Comparison of ENCODE assay signal across 8 cellular contexts in genomic region chr20:53935353-53936084, GRCh38.
DNase-seq lines count a peak whose midpoint lies in the region; ATAC-seq and TF ChIP-seq lines count a peak whose summit lies in the region.

No MANE protein-coding gene starts in this region.

- DNase-seq in activated T-cell treated with anti-CD3 and anti-CD28 coated beads, Interleukin-2, amount 50 U/mL, for 24 hours, result no peak
- no peak for DNase-seq in activated T-cell treated with anti-CD3 and anti-CD28 coated beads, Interleukin-2, amount 50 U/mL, for 1 hour
- DNase-seq in T-cell, result no peak
- no peak for DNase-seq in left lung
- DNase-seq in left colon, result no peak
- DNase-seq in stimulated activated naive CD4-positive, alpha-beta T cell treated with Interleukin-2 at 50 U/mL for 16 hours (lab: John Stamatoyannopoulos, UW), result no peak
- no peak for DNase-seq in MG63

- no peaks in the 10 kb centered on the region for H3K36me3 ChIP-seq in left lung
- no peaks in the 10 kb centered on the region for H3K36me3 ChIP-seq in MG63

- no peaks in the 10 kb centered on the region for H3K27me3 Mint-ChIP-seq in activated T-cell treated with anti-CD3 and anti-CD28 coated beads, Interleukin-2, amount 50 U/mL, for 24 hours
- no peaks in the 10 kb centered on the region for H3K27me3 Mint-ChIP-seq in T-cell

- H3K4me3 ChIP-seq in left lung, result no peak overlapping the region
- no peak overlapping the region for H3K4me3 ChIP-seq in MG63

- H3K27ac ChIP-seq in left lung, result peak overlapping the region; percentile 75 to 78

- no peaks in the 10 kb centered on the region for H3K9me3 ChIP-seq in left lung
- H3K9me3 ChIP-seq in MG63, result no peaks in the 10 kb centered on the region

- no peaks in the 10 kb centered on the region for H3K36me3 Mint-ChIP-seq in activated T-cell treated with anti-CD3 and anti-CD28 coated beads, Interleukin-2, amount 50 U/mL, for 24 hours (ENCODE audit: low read depth)
- no peaks in the 10 kb centered on the region for H3K36me3 Mint-ChIP-seq in T-cell

- TF ChIP-seq CTCF in left lung (IDR thresholded peaks at IDR 0.05) (no peak), subcutaneous adipose tissue (IDR thresholded peaks at IDR 0.05; ENCODE audit: low read depth) (peak; percentile 13)

- no peak for ATAC-seq in T-cell (replicated peaks in 1 of 4)
- no peak for ATAC-seq in left lung
- no peak for ATAC-seq in left colon

- CTCF ChIA-PET in T-cell (lab: Charles Lee), result interaction anchor here (0.7 to 2.1 kb wide), 7 partner anchors 19 to 371 kb away, joined by 3 to 7 read pairs (median 3); no protein-coding TSS in a partner anchor

- intact Hi-C loops in left lung (cut with DNase I), result loop anchor here in 1 of 2 donors (5.0 kb wide), 1 partner anchor 358 kb away; no protein-coding TSS in a partner anchor
- intact Hi-C loops in left colon (cut with DNase I, micrococcal nuclease), result loop anchor here in 1 of 2 donors (5.0 kb wide), 1 partner anchor 358 kb away; no protein-coding TSS in a partner anchor

- POLR2A ChIA-PET in T-cell (lab: Charles Lee), result interaction anchor here (0.5 to 1.1 kb wide), 5 partner anchors 16 to 292 kb away, joined by 3 to 7 read pairs (median 6); no protein-coding TSS in a partner anchor

- H3K4me1 Mint-ChIP-seq in activated T-cell treated with anti-CD3 and anti-CD28 coated beads, Interleukin-2, amount 50 U/mL, for 24 hours (ENCODE audit: low read depth), result peaks cover 53% of the 10 kb centered on the region
- H3K4me1 Mint-ChIP-seq in T-cell, result peaks cover 44 to 52% (median 51%) of the 10 kb centered on the region in 3 donors

- H3K27me3 ChIP-seq in left lung, result no peaks in the 10 kb centered on the region
- H3K27me3 ChIP-seq in MG63, result no peaks in the 10 kb centered on the region

- peaks cover 23 to 57% of the 10 kb centered on the region in 2 donors for H3K4me1 ChIP-seq in left lung

- H3K4me3 Mint-ChIP-seq in activated T-cell treated with anti-CD3 and anti-CD28 coated beads, Interleukin-2, amount 50 U/mL, for 24 hours, result no peak overlapping the region
- peak overlapping the region; percentile 13 to 68 (median 64) for H3K4me3 Mint-ChIP-seq in T-cell

- peak overlapping the region; percentile 83 for H3K27ac Mint-ChIP-seq in activated T-cell treated with anti-CD3 and anti-CD28 coated beads, Interleukin-2, amount 50 U/mL, for 24 hours
- peak overlapping the region; percentile 93 to 94 for H3K27ac Mint-ChIP-seq in T-cell

- H3K9me3 Mint-ChIP-seq in activated T-cell treated with anti-CD3 and anti-CD28 coated beads, Interleukin-2, amount 50 U/mL, for 24 hours, result no peaks in the 10 kb centered on the region
- no peaks in the 10 kb centered on the region for H3K9me3 Mint-ChIP-seq in T-cell
